31 cellular contexts compared by ENCODE assay signal in the genomic region with DNA sequence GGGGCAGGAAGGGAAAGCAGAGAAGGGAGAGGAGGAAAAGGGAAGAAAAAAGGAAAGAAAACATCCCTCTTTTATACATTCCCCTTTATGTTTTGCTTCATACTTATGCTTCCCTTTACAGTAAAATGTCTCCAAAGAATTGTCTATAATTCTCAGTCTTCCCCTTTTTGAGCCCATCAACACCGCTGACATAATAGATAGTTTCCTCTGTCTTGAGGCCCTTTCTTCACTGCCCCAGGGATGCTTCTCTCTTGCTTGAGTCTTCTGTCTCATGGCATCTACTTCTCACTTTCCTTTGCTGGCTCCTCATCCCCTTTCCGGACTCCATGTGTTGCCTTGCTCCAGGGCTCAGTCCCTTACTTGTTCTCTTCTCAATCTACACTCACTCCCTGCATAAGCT.
"Had no signal": no experiment of that assay in that cellular context is flagged by ENCODE, and none has a peak within 500 bp of the region (broad histone marks: within the 10 kb centered on the region; RNA-seq: fewer than 3 reads in every experiment).

No MANE protein-coding gene starts in this region.

- H3K27me3 ChIP-seq: adrenal gland, body of pancreas, esophagus squamous epithelium, heart right ventricle, sigmoid colon, vagina had no signal

- H3K27ac ChIP-seq: adrenal gland, body of pancreas, epithelial cell of prostate, esophagus squamous epithelium, heart right ventricle, parathyroid adenoma, psoas muscle, sigmoid colon, vagina had no signal

- H3K4me3 Mint-ChIP-seq: activated CD4-positive, alpha-beta memory T cell treated with anti-CD3 and anti-CD28 coated beads for 36 hours; activated CD4-positive, alpha-beta T cell treated with anti-CD3 and anti-CD28 coated beads, Interleukin-2, amount 10 ng/mL, durations not matched to agents 24 days and 14 days; activated naive CD4-positive, alpha-beta T cell treated with anti-CD3 and anti-CD28 coated beads for 36 hours; activated naive CD8-positive, alpha-beta T cell treated with anti-CD3 and anti-CD28 coated beads for 36 hours; activated T-helper 1 cell treated with anti-CD3 and anti-CD28 coated beads, Interleukin-12 subunit alpha, Interleukin-12 subunit beta, Interleukin-2, Interleukin-4 antibody, amounts not matched to agents 30 ng/mL and 10 ng/mL and 1 ng/mL, durations not matched to agents 14 hours and 24 hours and 36 hours; mesothelial cell of epicardium; naive B cell; stimulated activated memory B cell treated with anti-CD40 and anti-IgM and Interleukin-4, amounts not matched to agents 10 μg/mL and 1 μg/mL and 100 μg/mL, for 72 hours; stimulated activated naive CD8-positive, alpha-beta T cell treated with anti-CD3 and anti-CD28 coated beads, Interleukin-15, amount 100 ng/mL, for 72 hours; type B pancreatic cell had no signal

- H3K27ac Mint-ChIP-seq: activated CD4-positive, alpha-beta memory T cell treated with anti-CD3 and anti-CD28 coated beads for 36 hours; activated CD4-positive, alpha-beta T cell treated with anti-CD3 and anti-CD28 coated beads, Interleukin-2, amount 10 ng/mL, durations not matched to agents 24 days and 14 days; activated naive CD4-positive, alpha-beta T cell treated with anti-CD3 and anti-CD28 coated beads for 36 hours; activated naive CD8-positive, alpha-beta T cell treated with anti-CD3 and anti-CD28 coated beads for 36 hours; activated T-helper 1 cell treated with anti-CD3 and anti-CD28 coated beads, Interleukin-12 subunit alpha, Interleukin-12 subunit beta, Interleukin-2, Interleukin-4 antibody, amounts not matched to agents 30 ng/mL and 10 ng/mL and 1 ng/mL, durations not matched to agents 14 hours and 24 hours and 36 hours; mesothelial cell of epicardium; naive B cell; stimulated activated memory B cell treated with anti-CD40 and anti-IgM and Interleukin-4, amounts not matched to agents 10 μg/mL and 1 μg/mL and 100 μg/mL, for 72 hours; stimulated activated naive CD8-positive, alpha-beta T cell treated with anti-CD3 and anti-CD28 coated beads, Interleukin-15, amount 100 ng/mL, for 72 hours; type B pancreatic cell had no signal

- H3K36me3 Mint-ChIP-seq: activated CD4-positive, alpha-beta memory T cell treated with anti-CD3 and anti-CD28 coated beads for 36 hours; activated naive CD8-positive, alpha-beta T cell treated with anti-CD3 and anti-CD28 coated beads for 36 hours; mesothelial cell of epicardium; naive B cell; stimulated activated memory B cell treated with anti-CD40 and anti-IgM and Interleukin-4, amounts not matched to agents 10 μg/mL and 1 μg/mL and 100 μg/mL, for 72 hours; type B pancreatic cell had no signal

- H3K9me3 Mint-ChIP-seq: activated naive CD4-positive, alpha-beta T cell treated with anti-CD3 and anti-CD28 coated beads for 36 hours; activated T-helper 1 cell treated with anti-CD3 and anti-CD28 coated beads, Interleukin-12 subunit alpha, Interleukin-12 subunit beta, Interleukin-2, Interleukin-4 antibody, amounts not matched to agents 30 ng/mL and 10 ng/mL and 1 ng/mL, durations not matched to agents 14 hours and 24 hours and 36 hours; stimulated activated naive CD8-positive, alpha-beta T cell treated with anti-CD3 and anti-CD28 coated beads, Interleukin-15, amount 100 ng/mL, for 72 hours; type B pancreatic cell had no signal

- DNase-seq: activated CD4-positive, alpha-beta memory T cell treated with anti-CD3 and anti-CD28 coated beads for 36 hours; activated CD4-positive, alpha-beta T cell treated with anti-CD3 and anti-CD28 coated beads, Interleukin-2, amount 10 ng/mL, durations not matched to agents 24 days and 14 days; activated CD4-positive, CD25-positive, alpha-beta regulatory T cell treated with anti-CD3 and anti-CD28 coated beads, Interleukin-2, amount 50 U/mL, for 72 hours; activated CD8-positive, alpha-beta memory T cell treated with anti-CD3 and anti-CD28 coated beads, Interleukin-2, amount 50 U/mL, for 4 hours; activated effector memory CD4-positive, alpha-beta T cell treated with anti-CD3 and anti-CD28 coated beads, Interleukin-2, amount 50 U/mL, for 16 hours; activated naive CD4-positive, alpha-beta T cell treated with anti-CD3 and anti-CD28 coated beads for 36 hours; activated naive CD8-positive, alpha-beta T cell treated with anti-CD3 and anti-CD28 coated beads for 36 hours; activated T-cell treated with anti-CD3 and anti-CD28 coated beads, Interleukin-2, amount 50 U/mL, for 1 hour; adrenal gland; aorta; body of pancreas; effector CD8-positive, alpha-beta T cell; esophagus squamous epithelium; foreskin melanocyte; heart right ventricle; naive B cell; nucleus accumbens; psoas muscle; sigmoid colon; small intestine; stimulated activated CD4-positive, alpha-beta T cell treated with anti-CD3 and anti-CD28 coated beads, Interleukin-4, amount 100 ng/mL, for 4 hours; stimulated activated CD8-positive, alpha-beta memory T cell treated with anti-CD3 and anti-CD28 coated beads, Interleukin-4, amount 100 ng/mL, for 48 hours; stimulated activated naive CD8-positive, alpha-beta T cell treated with anti-CD3 and anti-CD28 coated beads, Interleukin-15, amount 100 ng/mL, for 72 hours; substantia nigra had no signal

- H3K4me1 ChIP-seq: adrenal gland, body of pancreas, esophagus squamous epithelium, parathyroid adenoma, psoas muscle, sigmoid colon, vagina had no signal

- H3K9me3 ChIP-seq: adrenal gland, body of pancreas, esophagus squamous epithelium, psoas muscle, sigmoid colon, vagina had no signal

- H3K4me3 ChIP-seq: adrenal gland, body of pancreas, esophagus squamous epithelium, heart right ventricle, psoas muscle, sigmoid colon, vagina had no signal

- H3K4me1 Mint-ChIP-seq: activated CD4-positive, alpha-beta T cell treated with anti-CD3 and anti-CD28 coated beads, Interleukin-2, amount 10 ng/mL, durations not matched to agents 24 days and 14 days; activated naive CD8-positive, alpha-beta T cell treated with anti-CD3 and anti-CD28 coated beads for 36 hours; mesothelial cell of epicardium; stimulated activated memory B cell treated with anti-CD40 and anti-IgM and Interleukin-4, amounts not matched to agents 10 μg/mL and 1 μg/mL and 100 μg/mL, for 72 hours; stimulated activated naive CD8-positive, alpha-beta T cell treated with anti-CD3 and anti-CD28 coated beads, Interleukin-15, amount 100 ng/mL, for 72 hours had no signal

- H3K27me3 Mint-ChIP-seq: activated CD4-positive, alpha-beta memory T cell treated with anti-CD3 and anti-CD28 coated beads for 36 hours; activated naive CD8-positive, alpha-beta T cell treated with anti-CD3 and anti-CD28 coated beads for 36 hours; naive B cell; type B pancreatic cell had no signal

- H3K36me3 ChIP-seq: adrenal gland, esophagus squamous epithelium, heart right ventricle, sigmoid colon, vagina had no signal
